In the genomic region with DNA sequence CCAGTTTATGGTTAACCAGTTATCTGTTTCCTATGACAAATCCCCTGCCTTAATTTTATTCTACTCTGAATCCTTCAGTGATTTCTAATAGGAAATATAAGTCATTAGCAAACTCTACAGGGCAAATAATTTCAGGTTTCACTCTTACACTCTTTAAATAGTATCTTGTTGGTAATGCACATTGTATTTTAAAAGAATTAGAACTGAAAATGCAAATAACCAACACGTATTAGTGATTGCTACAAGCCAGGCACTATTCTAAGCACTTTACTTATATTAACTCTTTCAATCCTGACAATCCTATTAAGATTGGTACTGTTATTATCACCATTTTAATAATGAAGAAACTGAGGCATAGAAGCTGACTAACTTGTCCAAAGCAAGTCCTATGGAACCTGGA, we compare ENCODE assay signal across 32 cellular contexts. TPM values are rescaled to one million over a fixed set of nuclear protein-coding genes. Genes with fewer than 3 reads are reported as not detected.
"Had no signal": no experiment of that assay in that cellular context is flagged by ENCODE, and none has a peak within 500 bp of the region (broad histone marks: within the 10 kb centered on the region; RNA-seq: fewer than 3 reads in every experiment).

No MANE protein-coding gene starts in this region.

- H3K9me3 ChIP-seq: adrenal gland, body of pancreas, esophagus muscularis mucosa, gastrocnemius medialis, heart left ventricle had no signal

- DNase-seq: activated B cell treated with CpG ODN at 0.5 μM for 24 hours; activated CD4-positive, alpha-beta T cell treated with anti-CD3 and anti-CD28 coated beads for 48 hours; activated CD4-positive, alpha-beta T cell treated with anti-CD3 and anti-CD28 coated beads, Interleukin-2, amount 50 U/mL, for 1 hour; activated CD4-positive, alpha-beta T cell treated with anti-CD3 and anti-CD28 coated beads, Interleukin-2, amount 50 U/mL, for 48 hours; activated CD8-positive, alpha-beta memory T cell treated with anti-CD3 and anti-CD28 coated beads for 24 hours; activated CD8-positive, alpha-beta T cell treated with anti-CD3 and anti-CD28 coated beads for 36 hours; activated effector memory CD4-positive, alpha-beta T cell treated with anti-CD3 and anti-CD28 coated beads, Interleukin-2, amount 50 U/mL, for 16 hours; activated naive CD4-positive, alpha-beta T cell treated with anti-CD3 and anti-CD28 coated beads for 36 hours; activated naive CD8-positive, alpha-beta T cell treated with anti-CD3 and anti-CD28 coated beads for 36 hours; activated naive CD8-positive, alpha-beta T cell treated with anti-CD3 and anti-CD28 coated beads, Interleukin-2, amount 50 U/mL, for 24 hours; activated T-cell treated with anti-CD3 and anti-CD28 coated beads, Interleukin-2, amount 50 U/mL, for 4 hours; adrenal gland; amygdala; aorta; body of pancreas; caudate nucleus; cortex of kidney; dermis blood vessel endothelial cell; effector CD4-positive, alpha-beta T cell; effector memory CD8-positive, alpha-beta T cell; erythroblast; foreskin keratinocyte; gastrocnemius medialis; glutamatergic neuron; heart left ventricle; T1000; WERI-Rb-1 had no signal

- H3K27me3 ChIP-seq: adrenal gland, body of pancreas, esophagus muscularis mucosa, foreskin keratinocyte, gastrocnemius medialis, heart left ventricle had no signal

- H3K36me3 ChIP-seq: adrenal gland, esophagus muscularis mucosa, gastrocnemius medialis, heart left ventricle, WERI-Rb-1 had no signal

- ATAC-seq: activated CD4-positive, CD25-positive, alpha-beta regulatory T cell treated with anti-CD3 and anti-CD28 coated beads, Interleukin-2, amount 50 U/mL, for 24 hours; activated CD8-positive, alpha-beta T cell treated with anti-CD3 and anti-CD28 coated beads for 36 hours; activated naive CD8-positive, alpha-beta T cell treated with anti-CD3 and anti-CD28 coated beads, Interleukin-2, amount 50 U/mL, for 24 hours; activated T-cell treated with anti-CD3 and anti-CD28 coated beads, Interleukin-2, amount 50 U/mL, for 4 hours; body of pancreas; effector memory CD8-positive, alpha-beta T cell; foreskin keratinocyte; gastrocnemius medialis; heart left ventricle had no signal

- H3K4me1 ChIP-seq: adrenal gland, body of pancreas, esophagus muscularis mucosa, foreskin keratinocyte, gastrocnemius medialis, heart left ventricle had no signal

- H3K27ac ChIP-seq: adrenal gland, body of pancreas, esophagus muscularis mucosa, foreskin keratinocyte, gastrocnemius medialis, heart left ventricle, WERI-Rb-1 had no signal

- H3K4me3 ChIP-seq: adrenal gland, body of pancreas, esophagus muscularis mucosa, gastrocnemius medialis, heart left ventricle had no signal

RNA-seq across cellular contexts. Expression of a gene that starts 48.3 kb away (rescaled TPM):
- total RNA-seq: activated B cell treated with CpG ODN at 0.5 μM for 24 hours; activated CD8-positive, alpha-beta T cell treated with anti-CD3 and anti-CD28 coated beads for 36 hours; activated naive CD4-positive, alpha-beta T cell treated with anti-CD3 and anti-CD28 coated beads for 36 hours; activated naive CD8-positive, alpha-beta T cell treated with anti-CD3 and anti-CD28 coated beads for 36 hours; activated T-cell treated with anti-CD3 and anti-CD28 coated beads, Interleukin-2, amount 50 U/mL, for 4 hours; activated T-helper 1 cell treated with anti-CD3 and anti-CD28 coated beads, Interleukin-12 subunit alpha, Interleukin-12 subunit beta, Interleukin-2, Interleukin-4 antibody, amounts not matched to agents 30 ng/mL and 10 ng/mL and 1 ng/mL, durations not matched to agents 14 hours and 24 hours and 36 hours; activated T-helper 2 cell treated with anti-CD3 and anti-CD28 coated beads, Interferon-gamma antibody, Interleukin-2, Interleukin-4, amounts not matched to agents 10 μg/mL and 5 μg/mL and 100 μg/mL, durations not matched to agents 14 hours and 24 hours and 36 hours; adrenal gland; aorta; body of pancreas; chondrocyte; dermis blood vessel endothelial cell; esophagus muscularis mucosa; foreskin keratinocyte; gastrocnemius medialis; heart left ventricle had no signal
